In the genomic region with DNA sequence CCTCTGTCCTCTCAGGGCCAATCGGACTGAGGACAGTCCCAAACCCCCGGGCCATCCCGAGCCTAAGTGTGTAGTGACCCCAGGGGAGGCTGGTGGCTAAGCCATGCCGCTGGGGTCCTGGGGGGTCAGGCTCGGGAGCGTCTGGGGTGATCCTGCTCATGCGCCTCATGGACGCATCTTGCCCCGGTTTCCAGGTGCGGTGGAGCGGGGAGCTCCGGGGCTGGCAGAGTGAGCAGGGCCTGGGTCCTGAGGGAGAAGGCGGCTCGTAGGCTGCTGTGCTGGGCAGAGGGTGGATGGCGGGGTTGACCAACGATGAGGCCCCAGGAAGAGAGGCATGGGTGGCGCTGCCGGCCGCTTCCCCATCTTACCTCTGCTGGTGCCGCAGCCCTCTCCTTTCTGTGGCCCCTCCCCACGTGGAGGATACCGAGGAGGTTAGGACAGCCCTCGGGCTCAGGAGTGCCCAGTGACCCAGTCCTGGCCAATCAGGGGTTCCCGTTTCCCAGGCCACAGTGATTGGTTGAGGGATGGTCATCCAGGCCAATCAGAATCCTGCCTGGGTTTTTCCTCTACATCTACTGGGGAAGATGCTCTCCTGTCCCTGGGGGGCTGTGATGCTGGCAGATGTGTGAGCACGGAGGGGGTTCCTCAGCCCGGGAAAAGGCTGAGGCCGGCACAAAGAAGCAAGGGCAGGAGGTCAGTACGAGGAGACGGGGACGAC, we compare ENCODE assay signal across 17 cellular contexts.
DNase-seq lines count a peak whose midpoint lies in the region; ATAC-seq and TF ChIP-seq lines count a peak whose summit lies in the region.
"Had no signal": no experiment of that assay in that cellular context is flagged by ENCODE, and none has a peak within 500 bp of the region (broad histone marks: within the 10 kb centered on the region; RNA-seq: fewer than 3 reads in every experiment).

No MANE protein-coding gene starts in this region.

- peaks cover 9% of the 10 kb centered on the region for H3K4me1 ChIP-seq in mesendoderm (ENCODE audit: control insufficient read depth, low read depth, low read length)
- H3K4me1 ChIP-seq in aorta (ENCODE audit: control insufficient read depth in 1 of 2, insufficient read depth in 2 of 2, low read length in 2 of 2), result no peaks in the 10 kb centered on the region
- H3K4me1 ChIP-seq: Caco-2 had no signal

- no peaks in the 10 kb centered on the region for H3K79me2 ChIP-seq in mesendoderm (ENCODE audit: control insufficient read depth, insufficient read depth, low read length)

- H3K4me3 ChIP-seq in coronary artery, result peak overlapping the region; percentile 70
- H3K4me3 ChIP-seq in mesendoderm (ENCODE audit: low read length), result no peak overlapping the region
- no peak overlapping the region for H3K4me3 ChIP-seq in aorta (ENCODE audit: low read length in 2 of 2)
- H3K4me3 ChIP-seq: MG63, PC-9 had no signal

- no peaks in the 10 kb centered on the region for H3K9me3 ChIP-seq in aorta (ENCODE audit: control insufficient read depth, low read length)
- H3K9me3 ChIP-seq: Caco-2, MG63, SK-N-SH had no signal

- no peak overlapping the region for H2BK120ac ChIP-seq in mesendoderm (ENCODE audit: low read depth, low read length)

- H3K36me3 Mint-ChIP-seq in activated naive CD4-positive, alpha-beta T cell treated with anti-CD3 and anti-CD28 coated beads, Interleukin-2, amount 50 U/mL, for 24 hours, result no peaks in the 10 kb centered on the region

- no CpG with 5 or more reads among the region's 30 CpGs for WGBS in mesendoderm (ENCODE audit: extremely low coverage, insufficient coverage, low lambda C conversion rate)
- WGBS in aorta, 2 donors, result 89 to 92% methylated on average over 27 to 30 of the region's 30 CpGs

- H4K5ac ChIP-seq in mesendoderm (ENCODE audit: low read length), result no peak overlapping the region

- DNase-seq in activated naive CD4-positive, alpha-beta T cell treated with Interleukin-2 at 50 U/mL for 16 hours, result no peak
- DNase-seq in coronary artery (ENCODE audit: low spot score) (no peak), mesendoderm (no peak), aorta (peak; percentile 20 to 73), AG08395 (ENCODE audit: low spot score) (no peak), NCI-H2171 (lab: John Stamatoyannopoulos, UW) (no peak), midbrain (lab: John Stamatoyannopoulos, UW) (no peak)
- DNase-seq: Caco-2, DMS53, NCI-H1105 treated with DMSO at 0.1 percent for 48 hours, NCI-H187 treated with DMSO at 0.1 percent for 48 hours, NCI-H446 treated with DMSO at 0.1 percent for 48 hours, NCI-H748 treated with DMSO at 0.1 percent for 48 hours, PC-9 had no signal

- no peak overlapping the region for H4K8ac ChIP-seq in mesendoderm (ENCODE audit: low read depth, low read length)

- no peak for ATAC-seq in aorta (ENCODE audit: low FRiP score)

- peak overlapping the region; percentile 36 for H3K27ac Mint-ChIP-seq in activated naive CD4-positive, alpha-beta T cell treated with anti-CD3 and anti-CD28 coated beads, Interleukin-2, amount 50 U/mL, for 24 hours

- intact Hi-C loops in aorta (cut with DNase I), result no loop called here

- no peak overlapping the region for H3K4me2 ChIP-seq in mesendoderm (ENCODE audit: low read length)
- H3K4me2 ChIP-seq: SK-N-SH had no signal

- H2AK5ac ChIP-seq in mesendoderm (ENCODE audit: low read length), result no peak overlapping the region

- no peaks in the 10 kb centered on the region for H3K4me1 Mint-ChIP-seq in activated naive CD4-positive, alpha-beta T cell treated with anti-CD3 and anti-CD28 coated beads, Interleukin-2, amount 50 U/mL, for 24 hours

- H3K27me3 ChIP-seq in mesendoderm (ENCODE audit: insufficient read depth, low read length, poor library complexity) (no peaks in the 10 kb centered on the region), aorta (ENCODE audit: control insufficient read depth in 1 of 2, insufficient read depth in 2 of 2, low read length in 1 of 2) (no peaks in the 10 kb centered on the region)
- H3K27me3 ChIP-seq: MG63 had no signal

- H3K36me3 ChIP-seq in mesendoderm (ENCODE audit: control insufficient read depth, insufficient read depth, low read length), result no peaks in the 10 kb centered on the region
- H3K36me3 ChIP-seq in aorta (ENCODE audit: control insufficient read depth in 1 of 2, insufficient read depth in 2 of 2, low read length in 1 of 2), result no peaks in the 10 kb centered on the region
- H3K36me3 ChIP-seq: MG63 had no signal

- no peak overlapping the region for H3K4ac ChIP-seq in mesendoderm (ENCODE audit: low read depth, low read length)

- no peak overlapping the region for H3K18ac ChIP-seq in mesendoderm (ENCODE audit: low read length)

- H3K27me3 Mint-ChIP-seq in activated naive CD4-positive, alpha-beta T cell treated with anti-CD3 and anti-CD28 coated beads, Interleukin-2, amount 50 U/mL, for 24 hours, result peaks cover 17% of the 10 kb centered on the region

- H3K56ac ChIP-seq in mesendoderm (ENCODE audit: low read length), result peak overlapping the region; percentile 58

- H3K9ac ChIP-seq in mesendoderm (ENCODE audit: low read length), result no peak overlapping the region
- H3K9ac ChIP-seq: SK-N-SH had no signal

- H2BK5ac ChIP-seq in mesendoderm (ENCODE audit: low read length), result no peak overlapping the region

- no peak overlapping the region for H2BK15ac ChIP-seq in mesendoderm (replicated peaks; ENCODE audit: low read depth)

- TF ChIP-seq CTCF in coronary artery (IDR thresholded peaks at IDR 0.05), result no peak

- no peak overlapping the region for H3K23ac ChIP-seq in mesendoderm (ENCODE audit: low read length)

- no peaks in the 10 kb centered on the region for H3K9me3 Mint-ChIP-seq in activated naive CD4-positive, alpha-beta T cell treated with anti-CD3 and anti-CD28 coated beads, Interleukin-2, amount 50 U/mL, for 24 hours

- H3K27ac ChIP-seq in coronary artery (peak overlapping the region in 1 of 2 donors; percentile 77), mesendoderm (ENCODE audit: low read depth, low read length) (no peak overlapping the region), aorta (ENCODE audit: low read depth in 1 of 2, low read length in 2 of 2) (no peak overlapping the region)
- H3K27ac ChIP-seq: PC-9 had no signal

- no peaks in the 10 kb centered on the region for H3K79me1 ChIP-seq in mesendoderm (ENCODE audit: low read length)

- H3K4me3 Mint-ChIP-seq in activated naive CD4-positive, alpha-beta T cell treated with anti-CD3 and anti-CD28 coated beads, Interleukin-2, amount 50 U/mL, for 24 hours, result no peak overlapping the region

Comparison
In these comparisons a context has a peak if more than half of its experiments do, and no peak if none do; other contexts are left out.
1. DNase-seq: peak in aorta (2 of 2); none in activated naive CD4-positive, alpha-beta T cell treated with Interleukin-2 at 50 U/mL for 16 hours (single experiment), coronary artery (single experiment), mesendoderm (single experiment), AG08395 (single experiment), NCI-H2171 (single experiment) and midbrain (single experiment).